In the genomic region with DNA sequence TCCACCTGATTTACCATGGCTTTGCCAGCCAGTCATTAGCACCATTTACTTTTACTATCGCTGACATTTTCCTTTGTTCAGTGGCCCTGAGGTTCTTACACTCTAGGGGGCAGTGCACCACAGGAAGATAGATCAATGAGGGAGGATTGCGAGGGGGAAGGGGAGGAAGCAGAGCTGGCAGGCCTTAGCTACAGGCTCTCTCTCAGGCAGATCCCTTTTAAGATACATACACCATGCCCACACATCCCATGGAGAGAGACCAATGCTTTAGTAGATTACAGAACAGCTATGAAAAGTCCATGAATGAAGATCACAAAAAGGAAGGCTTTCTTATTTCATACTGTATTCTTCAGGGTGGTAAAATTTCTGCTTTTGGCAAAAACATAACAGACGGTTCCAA, we compare ENCODE assay signal across 1 cellular context.
TF ChIP-seq lines count a peak whose summit lies in the region.

No MANE protein-coding gene starts in this region.

TF ChIP-seq in GM12878, 131 proteins besides CTCF, POLR2A, EP300 and RAD21 (continued from another document):
- TF ChIP-seq SMC3 (IDR thresholded peaks at IDR 0.05; ENCODE audit: borderline replicate concordance, low read length) = peak; percentile 65
- TF ChIP-seq CREB1 (IDR thresholded peaks at IDR 0.05; ENCODE audit: low read depth) = 0 out of 2 replicates have a peak, but pooled peaks have one; percentile 13
- TF ChIP-seq CHD2 (IDR thresholded peaks at IDR 0.05; ENCODE audit: borderline replicate concordance, low read depth, low read length) = peak; percentile 59; the same call in 1 of the 2 replicates
- TF ChIP-seq FOXM1 (IDR thresholded peaks at IDR 0.05; ENCODE audit: low read depth, low read length) = 0 out of 2 replicates have a peak, but pooled peaks have one; percentile 27
- TF ChIP-seq STAT1 (conservative IDR thresholded peaks at IDR 0.05) = no peak
- no peak for TF ChIP-seq TARDBP (IDR thresholded peaks at IDR 0.05; ENCODE audit: borderline replicate concordance)
- TF ChIP-seq SMARCA5 (IDR thresholded peaks at IDR 0.05) = 0 out of 2 replicates have a peak, but pooled peaks have one; percentile 15
- no peak for TF ChIP-seq IRF4 (IDR thresholded peaks at IDR 0.05; ENCODE audit: low read depth, low read length)
